5 cellular contexts compared by ENCODE assay signal in the genomic region with DNA sequence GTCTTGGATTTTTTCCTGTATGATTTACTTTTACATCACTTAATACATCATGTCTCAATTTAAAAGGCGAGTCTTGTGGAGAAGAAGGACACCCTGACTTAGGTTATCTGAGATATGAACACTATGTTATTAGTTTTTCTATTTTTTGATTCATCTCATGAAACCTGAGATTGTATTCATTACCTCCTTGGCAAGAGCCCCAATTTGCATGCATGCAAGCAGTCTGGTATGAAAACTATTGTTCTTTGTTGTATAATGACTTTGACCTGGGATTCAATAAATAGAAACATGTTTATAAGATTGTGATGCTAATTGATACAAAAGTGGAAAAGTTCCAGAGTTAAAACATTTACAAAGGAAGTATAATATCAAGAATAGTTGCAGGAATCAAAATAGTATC.
"Had no signal": no experiment of that assay in that cellular context is flagged by ENCODE, and none has a peak within 500 bp of the region (broad histone marks: within the 10 kb centered on the region; RNA-seq: fewer than 3 reads in every experiment).

No MANE protein-coding gene starts in this region.

- H3K4me3 ChIP-seq: GM23248, HAP-1 had no signal

- DNase-seq: GM23248, GOT3, H7, HFFc6 had no signal
